10 cellular contexts compared by ENCODE assay signal in the genomic region with DNA sequence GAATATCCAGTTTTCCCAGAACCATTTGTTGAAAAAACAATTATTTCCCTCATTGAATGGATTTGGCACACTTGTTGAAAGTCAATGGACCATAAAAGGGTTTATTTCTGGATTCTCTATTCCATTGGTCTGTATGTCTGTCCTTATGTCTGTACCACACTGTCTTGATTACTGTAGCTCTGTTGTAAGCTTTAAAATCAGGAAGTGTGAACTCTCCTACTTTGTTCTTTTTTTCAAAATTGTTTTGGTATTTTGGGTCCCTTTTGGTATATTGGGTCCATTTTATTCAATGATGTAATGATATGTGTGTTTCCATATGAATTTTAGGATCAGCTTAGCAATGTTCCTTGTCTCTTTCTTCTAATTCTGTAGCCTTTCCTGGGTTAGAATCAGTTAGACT.
A peak's percentile ranks its signal among the peaks of the same experiment; 100 is the strongest.
DNase-seq lines count a peak whose midpoint lies in the region; ATAC-seq and TF ChIP-seq lines count a peak whose summit lies in the region.
"Had no signal": no experiment of that assay in that cellular context is flagged by ENCODE, and none has a peak within 500 bp of the region (broad histone marks: within the 10 kb centered on the region; RNA-seq: fewer than 3 reads in every experiment).

No MANE protein-coding gene starts in this region.

- peak overlapping the region; percentile 75 for H3K4me3 ChIP-seq in OCI-LY3 (ENCODE audit: low read length)
- H3K4me3 ChIP-seq in effector memory CD4-positive, alpha-beta T cell (ENCODE audit: insufficient read depth, low read depth, low read length, poor library complexity, severe bottlenecking) = peak overlapping the region; percentile 42
- H3K4me3 ChIP-seq: MG63 had no signal

- H3K36me3 Mint-ChIP-seq in activated CD4-positive, alpha-beta T cell treated with anti-CD3 and anti-CD28 coated beads, Interleukin-2, amount 10 ng/mL, durations not matched to agents 24 days and 14 days (ENCODE audit: low read depth) = peaks cover 48% of the 10 kb centered on the region
- peaks cover 25 to 47% of the 10 kb centered on the region in 2 donors for H3K36me3 Mint-ChIP-seq in stimulated activated naive B cell treated with anti-CD40 and anti-IgM and Interleukin-4, amounts not matched to agents 10 μg/mL and 1 μg/mL and 100 μg/mL, for 72 hours
- H3K36me3 Mint-ChIP-seq in mesothelial cell of epicardium (peaks cover 28% of the 10 kb centered on the region), Calu3 (ENCODE audit: insufficient read depth, unreplicated experiment) (peaks cover 5% of the 10 kb centered on the region)

- BruUV-seq in Calu3 (replicated peaks; lab: Mats Ljungman, UMichigan) = no TSS peak

- H3K9me3 ChIP-seq in OCI-LY3 (ENCODE audit: insufficient read depth, low read length) = no peaks in the 10 kb centered on the region
- no peaks in the 10 kb centered on the region for H3K9me3 ChIP-seq in effector memory CD4-positive, alpha-beta T cell (ENCODE audit: control insufficient read depth, low read length)
- H3K9me3 ChIP-seq: MG63 had no signal

- DNase-seq in activated CD4-positive, alpha-beta T cell treated with anti-CD3 and anti-CD28 coated beads, Interleukin-2, amount 10 ng/mL, durations not matched to agents 24 days and 14 days = no peak
- no peak for DNase-seq in activated CD4-positive, alpha-beta T cell treated with anti-CD3 and anti-CD28 coated beads for 1 hour
- no peak for DNase-seq in effector memory CD4-positive, alpha-beta T cell
- DNase-seq in stimulated activated naive B cell treated with anti-CD40 and anti-IgM and Interleukin-4, amounts not matched to agents 10 μg/mL and 1 μg/mL and 100 μg/mL, for 72 hours = no peak
- DNase-seq in mesothelial cell of epicardium (ENCODE audit: low spot score in 2 of 2, unreplicated experiment in 2 of 2) (no peak), Calu3 (no peak)
- DNase-seq: MG63 had no signal

- H3K4me1 Mint-ChIP-seq in activated CD4-positive, alpha-beta T cell treated with anti-CD3 and anti-CD28 coated beads, Interleukin-2, amount 10 ng/mL, durations not matched to agents 24 days and 14 days = peaks cover 76% of the 10 kb centered on the region
- H3K4me1 Mint-ChIP-seq in stimulated activated naive B cell treated with anti-CD40 and anti-IgM and Interleukin-4, amounts not matched to agents 10 μg/mL and 1 μg/mL and 100 μg/mL, for 72 hours = peaks cover 48 to 74% of the 10 kb centered on the region in 2 donors
- peaks cover 13% of the 10 kb centered on the region for H3K4me1 Mint-ChIP-seq in mesothelial cell of epicardium
- H3K4me1 Mint-ChIP-seq in Calu3 (ENCODE audit: low read depth, unreplicated experiment) = peaks cover 12% of the 10 kb centered on the region

- H3K4me2 ChIP-seq in OCI-LY3 (ENCODE audit: low read length) = peak overlapping the region; percentile 95

- CTCF ChIA-PET in Calu3 (lab: Charles Lee) = interaction anchor here (0.6 to 0.9 kb wide), 3 partner anchors 16 to 1696 kb away, joined by 5 read pairs; no protein-coding TSS in a partner anchor

- intact Hi-C loops in activated CD4-positive, alpha-beta T cell treated with anti-CD3 and anti-CD28 coated beads, Interleukin-2, amount 10 ng/mL, durations not matched to agents 24 days and 14 days (cut with micrococcal nuclease) = loop anchor here (10.0 kb wide), 1 partner anchor 998 kb away; no protein-coding TSS in a partner anchor
- intact Hi-C loops in Calu3 (cut with micrococcal nuclease; ENCODE audit: unreplicated experiment) = no loop called here

- H3K27ac Mint-ChIP-seq in activated CD4-positive, alpha-beta T cell treated with anti-CD3 and anti-CD28 coated beads, Interleukin-2, amount 10 ng/mL, durations not matched to agents 24 days and 14 days = peak overlapping the region; percentile 96
- peak overlapping the region; percentile 94 for H3K27ac Mint-ChIP-seq in stimulated activated naive B cell treated with anti-CD40 and anti-IgM and Interleukin-4, amounts not matched to agents 10 μg/mL and 1 μg/mL and 100 μg/mL, for 72 hours
- H3K27ac Mint-ChIP-seq in mesothelial cell of epicardium = no peak overlapping the region
- H3K27ac Mint-ChIP-seq in Calu3 (ENCODE audit: unreplicated experiment) = no peak overlapping the region

- TF ChIP-seq CTCF in OCI-LY3 (IDR thresholded peaks at IDR 0.05; ENCODE audit: low read depth, low read length) (no peak), mesothelial cell of epicardium (IDR thresholded peaks at IDR 0.05; ENCODE audit: unreplicated experiment) (no peak), Calu3 (IDR thresholded peaks at IDR 0.05; ENCODE audit: unreplicated experiment) (no peak)

- H3K79me2 ChIP-seq in OCI-LY3 (ENCODE audit: low read length) = peaks cover 94% of the 10 kb centered on the region

- H3K27ac ChIP-seq in OCI-LY3 (ENCODE audit: low read length) = peak overlapping the region; percentile 98
- peak overlapping the region; percentile 99 for H3K27ac ChIP-seq in effector memory CD4-positive, alpha-beta T cell (ENCODE audit: insufficient read depth, low read length, poor library complexity, severe bottlenecking)
- H3K27ac ChIP-seq: VCaP had no signal

- H3K27me3 Mint-ChIP-seq in activated CD4-positive, alpha-beta T cell treated with anti-CD3 and anti-CD28 coated beads, Interleukin-2, amount 10 ng/mL, durations not matched to agents 24 days and 14 days = no peaks in the 10 kb centered on the region
- H3K27me3 Mint-ChIP-seq in stimulated activated naive B cell treated with anti-CD40 and anti-IgM and Interleukin-4, amounts not matched to agents 10 μg/mL and 1 μg/mL and 100 μg/mL, for 72 hours = no peaks in the 10 kb centered on the region
- H3K27me3 Mint-ChIP-seq in mesothelial cell of epicardium (ENCODE audit: low read depth) = no peaks in the 10 kb centered on the region
- no peaks in the 10 kb centered on the region for H3K27me3 Mint-ChIP-seq in Calu3 (ENCODE audit: unreplicated experiment)

- H2AFZ ChIP-seq in OCI-LY3 (ENCODE audit: low read depth, low read length) = no peak overlapping the region

- H3K4me1 ChIP-seq in OCI-LY3 (ENCODE audit: low read length) = peaks cover 45% of the 10 kb centered on the region
- H3K4me1 ChIP-seq in effector memory CD4-positive, alpha-beta T cell (ENCODE audit: control insufficient read depth, insufficient read depth, low read length, poor library complexity, severe bottlenecking) = peaks cover 76% of the 10 kb centered on the region

- no peaks in the 10 kb centered on the region for H3K27me3 ChIP-seq in OCI-LY3 (ENCODE audit: low read depth, low read length)
- H3K27me3 ChIP-seq in effector memory CD4-positive, alpha-beta T cell (replicated peaks; ENCODE audit: control insufficient read depth, insufficient read depth, low read length, poor library complexity, severe bottlenecking) = no peaks in the 10 kb centered on the region
- H3K27me3 ChIP-seq: MG63 had no signal

- no peaks in the 10 kb centered on the region for H3K9me3 Mint-ChIP-seq in activated CD4-positive, alpha-beta T cell treated with anti-CD3 and anti-CD28 coated beads, Interleukin-2, amount 10 ng/mL, durations not matched to agents 24 days and 14 days
- H3K9me3 Mint-ChIP-seq in stimulated activated naive B cell treated with anti-CD40 and anti-IgM and Interleukin-4, amounts not matched to agents 10 μg/mL and 1 μg/mL and 100 μg/mL, for 72 hours = peaks cover 2 to 4% of the 10 kb centered on the region in 2 donors
- H3K9me3 Mint-ChIP-seq in mesothelial cell of epicardium (peaks cover 13% of the 10 kb centered on the region), Calu3 (ENCODE audit: low read depth, unreplicated experiment) (peaks cover 5% of the 10 kb centered on the region)

- H4K20me1 ChIP-seq in OCI-LY3 (ENCODE audit: insufficient read depth, low read length) = peaks cover 13% of the 10 kb centered on the region

- no peak for ATAC-seq in stimulated activated naive B cell treated with anti-CD40 and anti-IgM and Interleukin-4, amounts not matched to agents 10 μg/mL and 1 μg/mL and 100 μg/mL, for 72 hours (replicated peaks)
- no peak for ATAC-seq in GM18511 (IDR thresholded peaks at IDR 0.05; ENCODE audit: unreplicated experiment)

- H3K4me3 Mint-ChIP-seq in activated CD4-positive, alpha-beta T cell treated with anti-CD3 and anti-CD28 coated beads, Interleukin-2, amount 10 ng/mL, durations not matched to agents 24 days and 14 days = peak overlapping the region; percentile 81
- H3K4me3 Mint-ChIP-seq in stimulated activated naive B cell treated with anti-CD40 and anti-IgM and Interleukin-4, amounts not matched to agents 10 μg/mL and 1 μg/mL and 100 μg/mL, for 72 hours = peak overlapping the region; percentile 23 to 68
- no peak overlapping the region for H3K4me3 Mint-ChIP-seq in mesothelial cell of epicardium
- no peak overlapping the region for H3K4me3 Mint-ChIP-seq in Calu3 (ENCODE audit: low read depth, unreplicated experiment)

- H3K9ac ChIP-seq in OCI-LY3 (ENCODE audit: low read length) = peak overlapping the region; percentile 72; the same call in 1 of the 2 replicates

- peaks cover 29% of the 10 kb centered on the region for H3K36me3 ChIP-seq in OCI-LY3 (replicated peaks; ENCODE audit: low read depth, low read length)
- H3K36me3 ChIP-seq in effector memory CD4-positive, alpha-beta T cell (ENCODE audit: control insufficient read depth, insufficient read depth, low read length) = peaks cover 21% of the 10 kb centered on the region
- H3K36me3 ChIP-seq: MG63 had no signal

Comparison
In these comparisons a context has a peak if more than half of its experiments do, and no peak if none do; other contexts are left out.
1. H3K27ac Mint-ChIP-seq: peak in activated CD4-positive, alpha-beta T cell treated with anti-CD3 and anti-CD28 coated beads, Interleukin-2, amount 10 ng/mL, durations not matched to agents 24 days and 14 days (single experiment) and stimulated activated naive B cell treated with anti-CD40 and anti-IgM and Interleukin-4, amounts not matched to agents 10 μg/mL and 1 μg/mL and 100 μg/mL, for 72 hours (single experiment); none in mesothelial cell of epicardium (single experiment) and Calu3 (single experiment).
2. H3K4me3 Mint-ChIP-seq: peak in activated CD4-positive, alpha-beta T cell treated with anti-CD3 and anti-CD28 coated beads, Interleukin-2, amount 10 ng/mL, durations not matched to agents 24 days and 14 days (single experiment) and stimulated activated naive B cell treated with anti-CD40 and anti-IgM and Interleukin-4, amounts not matched to agents 10 μg/mL and 1 μg/mL and 100 μg/mL, for 72 hours (2 of 2); none in mesothelial cell of epicardium (single experiment) and Calu3 (single experiment).